Comparison of ENCODE assay signal across 3 cellular contexts in genomic region chr20:44796311-44796710, GRCh38.
TF ChIP-seq lines count a peak whose summit lies in the region.

No MANE protein-coding gene starts in this region.

TF ChIP-seq in HEK293, 187 proteins besides CTCF, POLR2A, EP300 and RAD21:
- TF ChIP-seq ZNF777 (tag by site-specific recombination; IDR thresholded peaks at IDR 0.05; ENCODE audit: borderline replicate concordance) (no peak), SP3 (tag by site-specific recombination; IDR thresholded peaks at IDR 0.05) (no peak), ZNF146 (tag by site-specific recombination; IDR thresholded peaks at IDR 0.05) (no peak), ZNF366 (tag by site-specific recombination; conservative IDR thresholded peaks at IDR 0.05) (0 out of 2 replicates have a peak, but pooled peaks have one; percentile 33)
TF ChIP-seq in HEK293: peak in this region for 1.

TF ChIP-seq in H1, 55 proteins besides CTCF, POLR2A, EP300 and RAD21:
- TF ChIP-seq SIX5 (IDR thresholded peaks at IDR 0.05; ENCODE audit: low read depth, low read length) (no peak), MAFK (IDR thresholded peaks at IDR 0.05; ENCODE audit: low read depth, low read length) (no peak), KDM4A (IDR thresholded peaks at IDR 0.05; ENCODE audit: low read depth, low read length, severe bottlenecking) (no peak), CEBPB (IDR thresholded peaks at IDR 0.05; ENCODE audit: low read depth, low read length) (no peak), YY1 (IDR thresholded peaks at IDR 0.05; ENCODE audit: low read depth, low read length) (no peak)

TF ChIP-seq in neural cell, 6 proteins besides CTCF, POLR2A, EP300 and RAD21:
- no peak for TF ChIP-seq TAF1 (IDR thresholded peaks at IDR 0.05; ENCODE audit: low read depth)
- no peak for TF ChIP-seq SMC3 (conservative IDR thresholded peaks at IDR 0.05; ENCODE audit: poor library complexity)
- TF ChIP-seq EZH2 (IDR thresholded peaks at IDR 0.05; ENCODE audit: borderline replicate concordance, insufficient read depth, low read length, poor library complexity, severe bottlenecking): no peak
- no peak for TF ChIP-seq POLR2AphosphoS5 (IDR thresholded peaks at IDR 0.05)
- no peak for TF ChIP-seq MXI1 (conservative IDR thresholded peaks at IDR 0.05; ENCODE audit: poor library complexity, severe bottlenecking)
- TF ChIP-seq REST (IDR thresholded peaks at IDR 0.05; ENCODE audit: borderline replicate concordance): no peak
